Comparison of ENCODE assay signal across 23 cellular contexts in the genomic region with DNA sequence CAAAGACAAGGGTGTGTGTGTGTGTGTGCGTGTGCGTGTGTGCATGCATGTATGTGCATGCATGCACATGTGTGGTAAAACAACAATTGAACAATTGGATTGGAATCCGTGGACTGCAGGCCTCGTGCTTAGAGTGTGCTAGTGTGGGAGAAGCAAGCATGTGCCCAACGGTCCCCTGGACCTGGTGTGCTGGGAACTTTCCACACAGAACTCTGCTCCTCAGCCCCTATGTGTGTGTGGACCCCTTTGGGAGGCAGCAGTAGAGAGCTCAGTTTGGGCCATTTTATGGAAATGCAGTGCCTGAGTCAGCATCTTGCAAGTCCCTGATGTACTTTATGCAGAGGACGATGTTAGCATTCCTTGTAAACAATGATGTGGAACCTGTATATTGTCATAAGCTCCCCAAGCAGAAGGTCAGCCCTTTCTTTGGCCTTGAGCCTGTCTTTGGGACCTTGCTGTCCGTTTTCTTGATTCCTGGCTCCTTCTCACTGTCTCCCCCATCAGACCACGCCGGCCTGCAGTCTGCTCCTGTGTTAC.
"Had no signal": no experiment of that assay in that cellular context is flagged by ENCODE, and none has a peak within 500 bp of the region (broad histone marks: within the 10 kb centered on the region; RNA-seq: fewer than 3 reads in every experiment).

No MANE protein-coding gene starts in this region.

- H3K4me3 ChIP-seq: mucosa of descending colon, SK-N-MC, smooth muscle cell had no signal

- H3K4me3 Mint-ChIP-seq: activated CD4-positive, alpha-beta memory T cell treated with anti-CD3 and anti-CD28 coated beads for 36 hours; activated naive CD8-positive, alpha-beta T cell treated with anti-CD3 and anti-CD28 coated beads, Interleukin-2, amount 10 ng/mL, durations not matched to agents 7 days and 5 days; activated T-cell treated with anti-CD3 and anti-CD28 coated beads, Interleukin-2, amount 50 U/mL, for 72 hours; dendritic cell treated with granulocyte-macrophage colony-stimulating factor and Interleukin-4, amounts not matched to agents 40 ng/mL and 50 ng/mL, for 4 days; naive thymus-derived CD4-positive, alpha-beta T cell had no signal

- H3K9me3 Mint-ChIP-seq: activated CD4-positive, alpha-beta memory T cell treated with anti-CD3 and anti-CD28 coated beads for 36 hours; activated naive CD8-positive, alpha-beta T cell treated with anti-CD3 and anti-CD28 coated beads, Interleukin-2, amount 10 ng/mL, durations not matched to agents 7 days and 5 days; activated T-cell treated with anti-CD3 and anti-CD28 coated beads, Interleukin-2, amount 50 U/mL, for 72 hours; dendritic cell treated with granulocyte-macrophage colony-stimulating factor and Interleukin-4, amounts not matched to agents 40 ng/mL and 50 ng/mL, for 4 days; naive thymus-derived CD4-positive, alpha-beta T cell had no signal

- H3K27me3 ChIP-seq: brain microvascular endothelial cell, foreskin keratinocyte had no signal

- H3K9me3 ChIP-seq: mucosa of descending colon had no signal

- H3K27ac Mint-ChIP-seq: activated CD4-positive, alpha-beta memory T cell treated with anti-CD3 and anti-CD28 coated beads for 36 hours; activated naive CD8-positive, alpha-beta T cell treated with anti-CD3 and anti-CD28 coated beads, Interleukin-2, amount 10 ng/mL, durations not matched to agents 7 days and 5 days; activated T-cell treated with anti-CD3 and anti-CD28 coated beads, Interleukin-2, amount 50 U/mL, for 72 hours; dendritic cell treated with granulocyte-macrophage colony-stimulating factor and Interleukin-4, amounts not matched to agents 40 ng/mL and 50 ng/mL, for 4 days; naive thymus-derived CD4-positive, alpha-beta T cell had no signal

- H3K36me3 ChIP-seq: brain microvascular endothelial cell had no signal

- H3K27ac ChIP-seq: brain microvascular endothelial cell, foreskin keratinocyte, SK-N-MC, VCaP had no signal

- H3K27me3 Mint-ChIP-seq: activated CD4-positive, alpha-beta memory T cell treated with anti-CD3 and anti-CD28 coated beads for 36 hours; activated naive CD8-positive, alpha-beta T cell treated with anti-CD3 and anti-CD28 coated beads, Interleukin-2, amount 10 ng/mL, durations not matched to agents 7 days and 5 days; dendritic cell treated with granulocyte-macrophage colony-stimulating factor and Interleukin-4, amounts not matched to agents 40 ng/mL and 50 ng/mL, for 4 days; naive thymus-derived CD4-positive, alpha-beta T cell had no signal

- ATAC-seq: activated T-cell treated with anti-CD3 and anti-CD28 coated beads, Interleukin-2, amount 50 U/mL, for 72 hours; foreskin keratinocyte; mucosa of descending colon; naive thymus-derived CD4-positive, alpha-beta T cell; right cardiac atrium had no signal

- DNase-seq: activated CD4-positive, alpha-beta memory T cell treated with anti-CD3 and anti-CD28 coated beads for 36 hours; activated CD4-positive, alpha-beta T cell treated with anti-CD3 and anti-CD28 coated beads for 1 hour; activated naive CD4-positive, alpha-beta T cell; activated naive CD8-positive, alpha-beta T cell treated with anti-CD3 and anti-CD28 coated beads, Interleukin-2, amount 10 ng/mL, durations not matched to agents 7 days and 5 days; activated T-cell treated with anti-CD3 and anti-CD28 coated beads, Interleukin-2, amount 50 U/mL, for 72 hours; brain microvascular endothelial cell; cerebellar nuclear complex; effector memory CD4-positive, alpha-beta T cell; mammary epithelial cell; mucosa of descending colon; naive thymus-derived CD4-positive, alpha-beta T cell; right cardiac atrium; stimulated activated CD4-positive, alpha-beta T cell treated with anti-CD3 and anti-CD28 coated beads, Interleukin-4, amount 100 ng/mL, for 4 hours; stimulated activated CD8-positive, alpha-beta memory T cell treated with anti-CD3 and anti-CD28 coated beads, Interleukin-4, amount 100 ng/mL, for 48 hours; stimulated activated naive CD4-positive, alpha-beta T cell treated with Interleukin-2 at 50 U/mL for 16 hours; substantia nigra; T1000; trophoblast cell had no signal

- H3K4me2 ChIP-seq: smooth muscle cell had no signal
